8 cellular contexts compared by ENCODE assay signal in genomic region chr5:6711409-6712135, GRCh38. TPM values are rescaled to one million over a fixed set of nuclear protein-coding genes. Genes with fewer than 3 reads are reported as not detected.
DNase-seq lines count a peak whose midpoint lies in the region; ATAC-seq and TF ChIP-seq lines count a peak whose summit lies in the region.

No MANE protein-coding gene starts in this region.

- H3K27me3 ChIP-seq in lower lobe of right lung (ENCODE audit: low read depth) (no peaks in the 10 kb centered on the region), aorta (ENCODE audit: control insufficient read depth in 1 of 2, insufficient read depth in 2 of 2, low read length in 1 of 2) (no peaks in the 10 kb centered on the region)

- 29 to 31% methylated on average over 15 of the region's 15 CpGs for WGBS in aorta, 2 donors

- peak overlapping the region; percentile 95 for H3K27ac Mint-ChIP-seq in stimulated activated naive CD8-positive, alpha-beta T cell treated with anti-CD3 and anti-CD28 coated beads, Interleukin-15, Interleukin-2, amounts not matched to agents 100 ng/mL and 50 ng/mL, for 24 hours

- H3K36me3 ChIP-seq in lower lobe of right lung (no peaks in the 10 kb centered on the region), aorta (ENCODE audit: control insufficient read depth in 1 of 2, insufficient read depth in 2 of 2, low read length in 1 of 2) (no peaks in the 10 kb centered on the region)

- no peak for ATAC-seq in stimulated activated naive CD8-positive, alpha-beta T cell treated with anti-CD3 and anti-CD28 coated beads, Interleukin-15, Interleukin-2, amounts not matched to agents 100 U/mL and 50 U/mL, for 24 hours
- ATAC-seq in lower lobe of right lung (no peak), aorta (ENCODE audit: low FRiP score) (no peak), GM21786 (IDR thresholded peaks at IDR 0.05; ENCODE audit: unreplicated experiment) (no peak), HG02840 (IDR thresholded peaks at IDR 0.05; ENCODE audit: low FRiP score, unreplicated experiment) (no peak)

- peak overlapping the region; percentile 82 for H3K4me3 Mint-ChIP-seq in stimulated activated naive CD8-positive, alpha-beta T cell treated with anti-CD3 and anti-CD28 coated beads, Interleukin-15, Interleukin-2, amounts not matched to agents 100 ng/mL and 50 ng/mL, for 24 hours

- no peaks in the 10 kb centered on the region for H3K9me3 ChIP-seq in lower lobe of right lung
- H3K9me3 ChIP-seq in aorta (ENCODE audit: control insufficient read depth, low read length) = no peaks in the 10 kb centered on the region

- peak overlapping the region; percentile 96 for H3K27ac ChIP-seq in angular gyrus (ENCODE audit: low read depth, low read length)
- H3K27ac ChIP-seq in lower lobe of right lung = peak overlapping the region; percentile 98
- H3K27ac ChIP-seq in aorta (ENCODE audit: low read depth in 1 of 2, low read length in 2 of 2) = peak overlapping the region; percentile 51 to 81

- H3K4me1 Mint-ChIP-seq in stimulated activated naive CD8-positive, alpha-beta T cell treated with anti-CD3 and anti-CD28 coated beads, Interleukin-15, Interleukin-2, amounts not matched to agents 100 ng/mL and 50 ng/mL, for 24 hours (ENCODE audit: low read depth) = peaks cover 31% of the 10 kb centered on the region

- H3K4me1 ChIP-seq in lower lobe of right lung (peaks cover 20% of the 10 kb centered on the region), aorta (ENCODE audit: control insufficient read depth in 1 of 2, insufficient read depth in 2 of 2, low read length in 2 of 2) (no peaks in the 10 kb centered on the region)

- H3K9me3 Mint-ChIP-seq in stimulated activated naive CD8-positive, alpha-beta T cell treated with anti-CD3 and anti-CD28 coated beads, Interleukin-15, Interleukin-2, amounts not matched to agents 100 ng/mL and 50 ng/mL, for 24 hours = no peaks in the 10 kb centered on the region

- DNase-seq in stimulated activated naive CD8-positive, alpha-beta T cell treated with anti-CD3 and anti-CD28 coated beads, Interleukin-15, Interleukin-2, amounts not matched to agents 100 U/mL and 50 U/mL, for 24 hours = no peak
- DNase-seq in lower lobe of right lung (no peak), aorta (no peak)
- DNase-seq in activated CD4-positive, alpha-beta T cell treated with anti-CD3 and anti-CD28 coated beads for 48 hours = no peak

- TF ChIP-seq CTCF in lower lobe of right lung (IDR thresholded peaks at IDR 0.05) = no peak

- H3K4me3 ChIP-seq in lower lobe of right lung (peak overlapping the region; percentile 64), aorta (ENCODE audit: low read length in 2 of 2) (peak overlapping the region; percentile 56 to 62)

- peaks cover 7% of the 10 kb centered on the region for H3K27me3 Mint-ChIP-seq in stimulated activated naive CD8-positive, alpha-beta T cell treated with anti-CD3 and anti-CD28 coated beads, Interleukin-15, Interleukin-2, amounts not matched to agents 100 ng/mL and 50 ng/mL, for 24 hours

- H3K36me3 Mint-ChIP-seq in stimulated activated naive CD8-positive, alpha-beta T cell treated with anti-CD3 and anti-CD28 coated beads, Interleukin-15, Interleukin-2, amounts not matched to agents 100 ng/mL and 50 ng/mL, for 24 hours (ENCODE audit: low read depth) = peaks cover 9% of the 10 kb centered on the region

- intact Hi-C loops in lower lobe of right lung (cut with DNase I) = no loop called here
- intact Hi-C loops in aorta (cut with DNase I) = loop anchor here (2.0 to 10.0 kb wide), 4 partner anchors 79 to 1287 kb away; partner anchors contain the start of genes NSUN2 (in 2 of the 2), SRD5A1 (in 2 of the 2), ICE1 (in 1 of the 2) and MED10 (in 1 of the 2)

RNA-seq across cellular contexts. Expression of gene TENT4A, which starts 1.7 kb away (rescaled TPM):
- 24.1 TPM for total RNA-seq in lower lobe of right lung
- 10 to 100 TPM; 33.4 to 37.0 TPM for total RNA-seq in aorta
- polyA plus RNA-seq in aorta = 10 to 100 TPM in 1 of 2 donors, 1 to 10 TPM in 1; 4.1 to 12.6 TPM
